29 cellular contexts compared by ENCODE assay signal in the genomic region with DNA sequence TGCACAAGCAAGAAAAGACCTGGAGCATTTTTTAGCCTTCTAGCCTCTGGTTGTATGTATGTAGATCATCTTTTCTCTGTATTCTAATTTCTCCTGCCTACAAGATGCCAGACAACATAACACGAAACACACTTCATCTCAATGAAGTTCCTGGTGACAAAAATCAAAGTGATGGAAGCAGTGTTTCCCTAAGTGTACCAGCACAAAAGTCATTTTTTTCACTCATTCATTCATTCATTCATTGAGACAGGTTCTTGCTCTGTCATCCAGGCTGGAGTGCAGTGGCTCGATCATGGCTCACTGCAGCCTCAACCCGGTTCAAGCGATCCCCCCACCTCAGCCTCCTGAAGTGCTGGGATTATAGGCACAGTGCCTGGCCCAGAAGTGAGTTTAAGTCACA.
"Had no signal": no experiment of that assay in that cellular context is flagged by ENCODE, and none has a peak within 500 bp of the region (broad histone marks: within the 10 kb centered on the region; RNA-seq: fewer than 3 reads in every experiment).

No MANE protein-coding gene starts in this region.

- H3K4me1 ChIP-seq: right lobe of liver had no signal

- H3K27me3 ChIP-seq: left lung, right atrium auricular region, right lobe of liver, stomach, tibial artery, upper lobe of right lung had no signal

- H3K27me3 Mint-ChIP-seq: naive thymus-derived CD8-positive, alpha-beta T cell; stimulated activated naive B cell treated with anti-CD40 and anti-IgM and Interleukin-4, amounts not matched to agents 10 μg/mL and 1 μg/mL and 100 μg/mL, for 72 hours had no signal

- H3K9ac ChIP-seq: parathyroid adenoma had no signal

- H3K4me3 ChIP-seq: left lung, lower lobe of right lung, right atrium auricular region, right lobe of liver, smooth muscle cell, stomach, thoracic aorta, tibial artery, upper lobe of right lung had no signal

- DNase-seq: hypothalamus; immature natural killer cell; kidney; left colon; left lung; lower lobe of right lung; mammary epithelial cell; mesenchymal stem cell; naive thymus-derived CD8-positive, alpha-beta T cell; nucleus accumbens; right lobe of liver; stimulated activated CD4-positive, alpha-beta T cell treated with anti-CD3 and anti-CD28 coated beads, Interleukin-1b, Interleukin-23, amount 100 ng/mL, for 48 hours; stimulated activated CD4-positive, alpha-beta T cell treated with anti-CD3 and anti-CD28 coated beads, Interleukin-2, amount 100 ng/mL, for 48 hours; stimulated activated CD4-positive, alpha-beta T cell treated with anti-CD3 and anti-CD28 coated beads, Interleukin-4, amount 100 ng/mL, for 4 hours; stimulated activated CD8-positive, alpha-beta memory T cell treated with anti-CD3 and anti-CD28 coated beads, Interleukin-4, amount 100 ng/mL, for 48 hours; stimulated activated naive B cell treated with anti-CD40 and anti-IgM and Interleukin-4, amounts not matched to agents 10 μg/mL and 1 μg/mL and 100 μg/mL, for 72 hours; stimulated activated naive CD8-positive, alpha-beta T cell treated with anti-CD3 and anti-CD28 coated beads, Interleukin-15, Interleukin-2, amounts not matched to agents 100 U/mL and 50 U/mL, for 24 hours; stomach; tibial artery; trophoblast cell; upper lobe of right lung had no signal

- H3K79me2 ChIP-seq: parathyroid adenoma had no signal

- H2AFZ ChIP-seq: parathyroid adenoma had no signal

- H3K27ac Mint-ChIP-seq: nephron; stimulated activated naive B cell treated with anti-CD40 and anti-IgM and Interleukin-4, amounts not matched to agents 10 μg/mL and 1 μg/mL and 100 μg/mL, for 72 hours had no signal

- ATAC-seq: left colon; left lung; lower lobe of right lung; naive thymus-derived CD8-positive, alpha-beta T cell; right lobe of liver; stimulated activated naive B cell treated with anti-CD40 and anti-IgM and Interleukin-4, amounts not matched to agents 10 μg/mL and 1 μg/mL and 100 μg/mL, for 72 hours; stimulated activated naive CD8-positive, alpha-beta T cell treated with anti-CD3 and anti-CD28 coated beads, Interleukin-15, Interleukin-2, amounts not matched to agents 100 U/mL and 50 U/mL, for 24 hours; upper lobe of right lung had no signal

- H3K9me3 ChIP-seq: left lung, lower lobe of right lung, right atrium auricular region, right lobe of liver, stomach, thoracic aorta, tibial artery, upper lobe of right lung had no signal

- H3K9me3 Mint-ChIP-seq: immature natural killer cell; naive thymus-derived CD8-positive, alpha-beta T cell; nephron; neural crest cell; stimulated activated naive B cell treated with anti-CD40 and anti-IgM and Interleukin-4, amounts not matched to agents 10 μg/mL and 1 μg/mL and 100 μg/mL, for 72 hours had no signal

- H3K4me2 ChIP-seq: smooth muscle cell had no signal

- H3K4me3 Mint-ChIP-seq: immature natural killer cell; naive thymus-derived CD8-positive, alpha-beta T cell; nephron; neural crest cell; stimulated activated naive B cell treated with anti-CD40 and anti-IgM and Interleukin-4, amounts not matched to agents 10 μg/mL and 1 μg/mL and 100 μg/mL, for 72 hours had no signal

- H3K27ac ChIP-seq: lower lobe of right lung, parathyroid adenoma, right atrium auricular region, right lobe of liver, thoracic aorta, tibial artery, upper lobe of right lung had no signal

- H3K36me3 ChIP-seq: right atrium auricular region, right lobe of liver, thoracic aorta had no signal

- FAIRE-seq: islet of Langerhans, kidney, urothelium cell line had no signal
